Comparison of ENCODE assay signal across 29 cellular contexts in the genomic region with DNA sequence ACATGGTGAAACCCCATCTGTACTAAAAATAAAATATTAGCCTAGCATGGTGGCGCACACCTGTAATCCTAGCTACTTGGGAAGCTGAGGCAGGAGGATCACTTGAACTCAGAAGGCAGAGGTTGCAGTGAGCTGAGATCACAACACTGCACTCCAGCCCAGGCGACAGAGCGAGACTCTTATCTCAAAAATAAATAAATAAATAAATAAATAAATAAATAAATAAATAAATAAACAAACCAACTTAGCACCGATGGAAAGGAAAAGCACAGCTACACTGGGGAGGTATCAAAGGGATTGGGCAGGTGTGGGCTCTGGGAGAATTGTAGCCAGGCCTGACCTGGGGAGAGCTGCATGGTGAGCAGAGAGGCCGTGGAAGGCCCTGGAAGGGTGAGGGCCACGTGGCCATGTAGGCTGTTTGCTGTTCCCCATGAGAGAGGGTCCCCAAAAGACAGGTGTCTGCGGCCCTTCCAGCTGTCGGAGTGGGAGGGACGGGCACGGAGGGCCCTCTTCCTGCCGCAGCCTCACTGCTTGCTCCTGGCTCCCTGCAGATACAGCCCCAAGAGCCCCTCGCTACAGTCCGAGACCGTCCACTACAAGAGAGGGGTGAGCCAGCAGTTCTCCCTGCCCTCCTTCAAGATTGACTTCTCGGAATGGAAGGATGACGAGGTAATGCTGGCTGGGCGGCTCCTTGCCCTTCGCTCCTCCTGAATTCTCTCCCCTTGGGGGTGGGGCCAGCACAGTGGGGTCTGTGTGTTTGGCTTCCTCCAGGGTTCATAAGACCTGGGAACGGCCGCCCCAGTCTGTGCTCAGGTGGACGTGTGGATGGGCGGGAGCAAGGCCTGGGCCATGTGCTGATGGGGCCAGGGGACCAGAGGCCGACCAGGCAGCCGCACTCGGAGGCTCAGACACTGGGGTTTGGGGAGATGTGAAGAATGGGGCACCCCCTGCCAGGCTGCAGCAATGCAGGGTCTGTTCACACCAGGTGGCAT.
"Had no signal": no experiment of that assay in that cellular context is flagged by ENCODE, and none has a peak within 500 bp of the region (broad histone marks: within the 10 kb centered on the region; RNA-seq: fewer than 3 reads in every experiment).

No MANE protein-coding gene starts in this region.

- H3K27ac ChIP-seq: breast epithelium, epithelial cell of prostate, esophagus squamous epithelium, left ventricle myocardium inferior, suprapubic skin, tibial artery had no signal

- H3K27me3 ChIP-seq: breast epithelium, esophagus squamous epithelium, suprapubic skin, tibial artery had no signal

- H3K4me1 Mint-ChIP-seq: activated T-helper 17 cell treated with anti-CD3 and anti-CD28 coated beads, Interleukin-2, amount 50 U/mL, for 72 hours had no signal

- H3K4me3 ChIP-seq: breast epithelium, esophagus squamous epithelium, left ventricle myocardium inferior, suprapubic skin, tibial artery had no signal

- ATAC-seq: activated naive CD8-positive, alpha-beta T cell treated with anti-CD3 and anti-CD28 coated beads, Interleukin-2, amount 50 U/mL, for 24 hours; activated T-cell treated with anti-CD3 and anti-CD28 coated beads, Interleukin-2, amount 50 U/mL, for 4 hours; activated T-helper 17 cell treated with anti-CD3 and anti-CD28 coated beads, Interleukin-2, amount 50 U/mL, for 72 hours; naive thymus-derived CD4-positive, alpha-beta T cell; right cardiac atrium had no signal

- DNase-seq: activated CD4-positive, alpha-beta T cell treated with anti-CD3 and anti-CD28 coated beads for 4 hours; activated CD4-positive, alpha-beta T cell treated with anti-CD3 and anti-CD28 coated beads, Interleukin-2, amount 50 U/mL, for 4 hours; activated CD8-positive, alpha-beta memory T cell treated with anti-CD3 and anti-CD28 coated beads, Interleukin-2, amount 50 U/mL, for 4 hours; activated gamma-delta T cell treated with Interleukin-2 at 50 U/mL for 16 hours; activated naive CD8-positive, alpha-beta T cell treated with anti-CD3 and anti-CD28 coated beads, Interleukin-2, amount 50 U/mL, for 24 hours; activated T-cell treated with anti-CD3 and anti-CD28 coated beads, Interleukin-2, amount 50 U/mL, for 4 hours; amygdala; effector CD8-positive, alpha-beta T cell; esophagus squamous epithelium; foreskin melanocyte; left ventricle myocardium inferior; mammary epithelial cell; midbrain; naive thymus-derived CD4-positive, alpha-beta T cell; occipital lobe; right cardiac atrium; stimulated activated CD4-positive, alpha-beta T cell treated with anti-CD3 and anti-CD28 coated beads, Interleukin-15, amount 100 ng/mL, for 24 hours; stimulated activated CD4-positive, alpha-beta T cell treated with anti-CD3 and anti-CD28 coated beads, Interleukin-2, amount 100 ng/mL, for 24 hours; stimulated activated naive CD4-positive, alpha-beta T cell; tibial artery had no signal

- H3K9me3 Mint-ChIP-seq: activated naive CD4-positive, alpha-beta T cell treated with anti-CD3 and anti-CD28 coated beads, Interleukin-2, amount 50 U/mL, for 24 hours; activated naive CD8-positive, alpha-beta T cell treated with anti-CD3 and anti-CD28 coated beads, Interleukin-2, amount 50 U/mL, for 24 hours; activated T-cell treated with anti-CD3 and anti-CD28 coated beads, Interleukin-2, amount 50 U/mL, for 4 hours; activated T-helper 17 cell treated with anti-CD3 and anti-CD28 coated beads, Interleukin-2, amount 50 U/mL, for 72 hours; central memory CD8-positive, alpha-beta T cell; naive thymus-derived CD4-positive, alpha-beta T cell had no signal

- FAIRE-seq: colon, endometrium, islet of Langerhans had no signal

- H3K27me3 Mint-ChIP-seq: activated naive CD4-positive, alpha-beta T cell treated with anti-CD3 and anti-CD28 coated beads, Interleukin-2, amount 50 U/mL, for 24 hours; activated naive CD8-positive, alpha-beta T cell treated with anti-CD3 and anti-CD28 coated beads, Interleukin-2, amount 50 U/mL, for 24 hours; activated T-helper 17 cell treated with anti-CD3 and anti-CD28 coated beads, Interleukin-2, amount 50 U/mL, for 72 hours; central memory CD8-positive, alpha-beta T cell; naive thymus-derived CD4-positive, alpha-beta T cell had no signal

- H3K36me3 ChIP-seq: breast epithelium had no signal

- H3K9me3 ChIP-seq: breast epithelium, esophagus squamous epithelium, left ventricle myocardium inferior, suprapubic skin, tibial artery had no signal

- H3K27ac Mint-ChIP-seq: activated naive CD4-positive, alpha-beta T cell treated with anti-CD3 and anti-CD28 coated beads, Interleukin-2, amount 50 U/mL, for 24 hours; activated naive CD8-positive, alpha-beta T cell treated with anti-CD3 and anti-CD28 coated beads, Interleukin-2, amount 50 U/mL, for 24 hours; activated T-helper 17 cell treated with anti-CD3 and anti-CD28 coated beads, Interleukin-2, amount 50 U/mL, for 72 hours had no signal

- H3K4me3 Mint-ChIP-seq: activated naive CD4-positive, alpha-beta T cell treated with anti-CD3 and anti-CD28 coated beads, Interleukin-2, amount 50 U/mL, for 24 hours; activated naive CD8-positive, alpha-beta T cell treated with anti-CD3 and anti-CD28 coated beads, Interleukin-2, amount 50 U/mL, for 24 hours; activated T-cell treated with anti-CD3 and anti-CD28 coated beads, Interleukin-2, amount 50 U/mL, for 4 hours; activated T-helper 17 cell treated with anti-CD3 and anti-CD28 coated beads, Interleukin-2, amount 50 U/mL, for 72 hours; central memory CD8-positive, alpha-beta T cell; naive thymus-derived CD4-positive, alpha-beta T cell had no signal
